Comparison of ENCODE assay signal across 9 cellular contexts in the genomic region with DNA sequence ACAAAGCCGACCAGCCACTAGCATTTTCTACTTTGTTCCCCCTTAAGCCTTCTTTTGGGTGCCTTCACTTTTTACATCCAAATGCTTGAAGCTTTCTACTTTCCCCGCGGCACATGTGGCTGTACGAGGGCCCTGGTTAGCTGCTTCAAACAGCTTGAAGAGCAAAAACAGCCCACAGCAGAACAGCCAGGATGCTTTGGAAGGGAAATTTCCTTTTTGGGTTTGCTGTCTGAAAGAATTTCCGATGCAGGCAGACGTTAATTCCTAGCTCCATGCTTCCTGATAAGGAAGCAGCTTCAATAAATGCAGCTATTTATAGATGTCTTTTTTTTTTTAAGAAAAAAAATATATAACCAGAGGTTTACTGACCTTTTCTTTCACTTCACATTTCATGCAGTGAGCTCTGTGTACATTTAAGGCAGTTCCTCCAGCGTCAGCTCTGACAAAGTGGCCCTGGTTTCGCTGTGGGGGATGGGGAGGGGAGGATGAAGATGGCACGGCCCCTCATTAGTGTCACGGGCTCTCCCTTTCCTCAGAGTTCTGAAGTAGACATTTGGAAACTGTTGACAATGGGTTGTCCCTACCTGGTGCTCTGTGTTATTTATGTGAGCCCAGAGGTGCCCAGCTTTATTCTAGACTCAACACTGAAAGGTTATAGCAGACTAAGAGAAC.
DNase-seq lines count a peak whose midpoint lies in the region; ATAC-seq, FAIRE-seq and TF ChIP-seq lines count a peak whose summit lies in the region.
"Had no signal": no experiment of that assay in that cellular context is flagged by ENCODE, and none has a peak within 500 bp of the region (broad histone marks: within the 10 kb centered on the region; RNA-seq: fewer than 3 reads in every experiment).

No MANE protein-coding gene starts in this region.

- H3K27ac ChIP-seq in lung (ENCODE audit: low read depth in 1 of 2, low read length in 1 of 2), result peak overlapping the region; percentile 68 to 81
- H3K27ac ChIP-seq in small intestine (ENCODE audit: low read depth in 1 of 2, low read length in 1 of 2), result peak overlapping the region in 1 of 2 donors; percentile 69

- H3K4me3 Mint-ChIP-seq in stimulated activated naive CD8-positive, alpha-beta T cell treated with anti-CD3 and anti-CD28 coated beads, Interleukin-15, Interleukin-2, amounts not matched to agents 100 ng/mL and 50 ng/mL, for 24 hours, result no peak overlapping the region
- no peak overlapping the region for H3K4me3 Mint-ChIP-seq in stimulated activated naive CD8-positive, alpha-beta T cell treated with anti-CD3 and anti-CD28 coated beads, Interleukin-15, amount 100 ng/mL, for 72 hours

- H3K4me1 Mint-ChIP-seq in stimulated activated naive CD8-positive, alpha-beta T cell treated with anti-CD3 and anti-CD28 coated beads, Interleukin-15, Interleukin-2, amounts not matched to agents 100 ng/mL and 50 ng/mL, for 24 hours (ENCODE audit: low read depth), result peaks cover 51% of the 10 kb centered on the region
- H3K4me1 Mint-ChIP-seq in stimulated activated naive CD8-positive, alpha-beta T cell treated with anti-CD3 and anti-CD28 coated beads, Interleukin-15, amount 100 ng/mL, for 72 hours, result peaks cover 60% of the 10 kb centered on the region

- H3K4me1 ChIP-seq in lung (ENCODE audit: control insufficient read depth in 2 of 2, insufficient read depth in 2 of 2, low read length in 2 of 2) (peaks cover 26 to 48% of the 10 kb centered on the region in 2 donors), small intestine (ENCODE audit: control insufficient read depth in 2 of 2, insufficient read depth in 1 of 2, low read depth in 1 of 2, low read length in 1 of 2) (peaks cover 3 to 29% of the 10 kb centered on the region in 2 donors)

- no peak for ATAC-seq in stimulated activated naive CD8-positive, alpha-beta T cell treated with anti-CD3 and anti-CD28 coated beads, Interleukin-15, amount 100 ng/mL, for 72 hours
- no peak for ATAC-seq in lung (ENCODE audit: insufficient read depth, low FRiP score)

- peak overlapping the region; percentile 76 for H3K27ac Mint-ChIP-seq in stimulated activated naive CD8-positive, alpha-beta T cell treated with anti-CD3 and anti-CD28 coated beads, Interleukin-15, Interleukin-2, amounts not matched to agents 100 ng/mL and 50 ng/mL, for 24 hours
- peak overlapping the region in 1 of 2 donors; percentile 48 for H3K27ac Mint-ChIP-seq in stimulated activated naive CD8-positive, alpha-beta T cell treated with anti-CD3 and anti-CD28 coated beads, Interleukin-15, amount 100 ng/mL, for 72 hours

- no peak for TF ChIP-seq CTCF in lung (IDR thresholded peaks at IDR 0.05; ENCODE audit: control extremely low read depth, extremely low read depth)

- H3K27me3 Mint-ChIP-seq in stimulated activated naive CD8-positive, alpha-beta T cell treated with anti-CD3 and anti-CD28 coated beads, Interleukin-15, Interleukin-2, amounts not matched to agents 100 ng/mL and 50 ng/mL, for 24 hours, result no peaks in the 10 kb centered on the region
- no peaks in the 10 kb centered on the region for H3K27me3 Mint-ChIP-seq in stimulated activated naive CD8-positive, alpha-beta T cell treated with anti-CD3 and anti-CD28 coated beads, Interleukin-15, amount 100 ng/mL, for 72 hours

- 32 to 39% methylated on average over 10 of the region's 10 CpGs for WGBS in lung, 2 donors
- 36 to 64% (median 59%) methylated on average over 10 of the region's 10 CpGs for WGBS in small intestine, 3 donors

- FAIRE-seq in small intestine (lab: Jason Lieb, UNC), result no peak

- H3K9me3 Mint-ChIP-seq in stimulated activated naive CD8-positive, alpha-beta T cell treated with anti-CD3 and anti-CD28 coated beads, Interleukin-15, Interleukin-2, amounts not matched to agents 100 ng/mL and 50 ng/mL, for 24 hours, result no peaks in the 10 kb centered on the region
- no peaks in the 10 kb centered on the region for H3K9me3 Mint-ChIP-seq in stimulated activated naive CD8-positive, alpha-beta T cell treated with anti-CD3 and anti-CD28 coated beads, Interleukin-15, amount 100 ng/mL, for 72 hours

- peaks cover 30% of the 10 kb centered on the region for H3K36me3 Mint-ChIP-seq in stimulated activated naive CD8-positive, alpha-beta T cell treated with anti-CD3 and anti-CD28 coated beads, Interleukin-15, Interleukin-2, amounts not matched to agents 100 ng/mL and 50 ng/mL, for 24 hours (ENCODE audit: low read depth)

- H3K4me3 ChIP-seq in lung (no peak overlapping the region), small intestine (ENCODE audit: low read depth in 1 of 2, low read length in 2 of 2) (no peak overlapping the region)

- no peaks in the 10 kb centered on the region for H3K9me3 ChIP-seq in lung (ENCODE audit: control insufficient read depth in 2 of 2, insufficient read depth in 1 of 2, low read length in 1 of 2)
- no peaks in the 10 kb centered on the region for H3K9me3 ChIP-seq in small intestine (ENCODE audit: control insufficient read depth, low read depth)

- no peak for DNase-seq in stimulated activated naive CD8-positive, alpha-beta T cell treated with anti-CD3 and anti-CD28 coated beads, Interleukin-15, amount 100 ng/mL, for 72 hours
- peak; percentile 28 for DNase-seq in UCSD-AML1 (lab: John Stamatoyannopoulos, UW; ENCODE audit: unreplicated experiment)
- no peak for DNase-seq in lung (ENCODE audit: low spot score)
- no peak for DNase-seq in small intestine
- no peak for DNase-seq in KG1 (lab: John Stamatoyannopoulos, UW)
- no peak for DNase-seq in activated effector memory CD4-positive, alpha-beta T cell treated with anti-CD3 and anti-CD28 coated beads, Interleukin-2, amount 50 U/mL, for 16 hours
- DNase-seq in activated T-cell treated with anti-CD3 and anti-CD28 coated beads, Interleukin-2, amount 50 U/mL, for 1 hour, result no peak
- DNase-seq: NCI-H2081 treated with DMSO at 0.1 percent for 48 hours had no signal

- H3K36me3 ChIP-seq in lung (ENCODE audit: control insufficient read depth in 2 of 2, insufficient read depth in 2 of 2, low read length in 2 of 2) (no peaks in the 10 kb centered on the region), small intestine (ENCODE audit: control insufficient read depth in 2 of 2, insufficient read depth in 2 of 2, low read length in 2 of 2) (no peaks in the 10 kb centered on the region)

- H3K27me3 ChIP-seq in lung (ENCODE audit: control insufficient read depth, insufficient read depth), result no peaks in the 10 kb centered on the region
- no peaks in the 10 kb centered on the region for H3K27me3 ChIP-seq in small intestine (ENCODE audit: control insufficient read depth in 2 of 2, insufficient read depth in 2 of 2, low read length in 2 of 2)
